In the genomic region with DNA sequence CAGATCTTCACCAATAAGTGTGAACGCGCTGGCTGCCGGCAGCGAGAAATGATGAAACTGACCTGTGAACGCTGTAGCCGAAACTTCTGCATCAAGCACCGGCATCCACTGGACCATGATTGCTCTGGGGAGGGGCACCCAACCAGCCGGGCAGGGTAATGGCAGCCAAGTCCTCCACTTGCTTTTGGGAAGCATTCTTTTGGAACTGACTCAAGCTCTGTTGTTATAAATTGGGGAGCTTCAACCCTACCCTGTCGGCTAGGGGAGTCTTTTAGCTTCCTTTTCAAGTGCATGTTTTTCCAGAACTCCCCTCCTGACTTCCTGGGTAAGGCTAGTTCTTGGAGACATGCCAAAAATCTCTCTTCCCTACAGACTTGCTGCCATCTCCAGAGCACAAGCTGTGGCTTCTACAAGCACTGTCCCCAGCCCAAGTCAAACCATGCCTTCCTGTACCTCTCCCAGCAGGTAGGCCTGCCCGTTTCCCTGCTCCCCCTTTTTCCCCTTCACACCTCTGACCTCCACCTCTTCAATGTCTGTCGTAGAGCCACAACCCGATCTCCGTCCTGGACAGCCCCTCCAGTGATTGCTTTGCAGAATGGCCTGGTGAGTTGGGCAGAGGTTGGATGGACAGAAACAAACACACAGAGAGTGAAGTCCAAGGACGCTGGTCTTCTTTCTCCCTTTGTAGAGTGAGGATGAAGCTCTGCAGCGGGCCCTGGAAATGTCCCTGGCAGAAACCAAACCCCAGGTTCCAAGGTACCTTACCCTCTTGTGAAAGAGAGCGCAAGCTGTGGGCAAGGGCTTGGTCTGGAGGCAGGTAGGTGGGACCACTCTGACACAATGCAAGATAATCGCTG, we compare ENCODE assay signal across 8 cellular contexts. TPM values are rescaled to one million over a fixed set of nuclear protein-coding genes. Genes with fewer than 3 reads are reported as not detected.
DNase-seq lines count a peak whose midpoint lies in the region; ATAC-seq and TF ChIP-seq lines count a peak whose summit lies in the region.

No MANE protein-coding gene starts in this region.

- H3K4me1 Mint-ChIP-seq in activated CD8-positive, alpha-beta memory T cell treated with anti-CD3 and anti-CD28 coated beads, Interleukin-2, amount 10 ng/mL, durations not matched to agents 7 days and 5 days, result peaks cover 56% of the 10 kb centered on the region
- H3K4me1 Mint-ChIP-seq in activated CD4-positive, alpha-beta memory T cell treated with anti-CD3 and anti-CD28 coated beads for 36 hours (ENCODE audit: low read depth), result peaks cover 35% of the 10 kb centered on the region

- no peak overlapping the region for H2AFZ ChIP-seq in hepatocyte

- no peak overlapping the region for H3K4me3 ChIP-seq in hepatocyte
- peak overlapping the region; percentile 91 for H3K4me3 ChIP-seq in thoracic aorta

- peak overlapping the region; percentile 82 for H3K4me2 ChIP-seq in hepatocyte

- H3K79me2 ChIP-seq in hepatocyte, result peaks cover 6% of the 10 kb centered on the region

- H3K9me3 Mint-ChIP-seq in activated CD8-positive, alpha-beta memory T cell treated with anti-CD3 and anti-CD28 coated beads, Interleukin-2, amount 10 ng/mL, durations not matched to agents 7 days and 5 days (ENCODE audit: low read depth), result peaks cover 5% of the 10 kb centered on the region
- H3K9me3 Mint-ChIP-seq in activated CD4-positive, alpha-beta memory T cell treated with anti-CD3 and anti-CD28 coated beads for 36 hours, result peaks cover 5% of the 10 kb centered on the region

- TF ChIP-seq CTCF in hepatocyte (IDR thresholded peaks at IDR 0.05; ENCODE audit: poor library complexity), result no peak
- TF ChIP-seq CTCF in thoracic aorta (IDR thresholded peaks at IDR 0.05), result no peak

- peak overlapping the region; percentile 98 for H3K27ac ChIP-seq in hepatocyte
- H3K27ac ChIP-seq in thoracic aorta, result peak overlapping the region; percentile 85 to 93

- H3K9me3 ChIP-seq in hepatocyte (ENCODE audit: low read depth), result no peaks in the 10 kb centered on the region
- H3K9me3 ChIP-seq in thoracic aorta, result no peaks in the 10 kb centered on the region

- peak overlapping the region; percentile 93 for H3K27ac Mint-ChIP-seq in activated CD8-positive, alpha-beta memory T cell treated with anti-CD3 and anti-CD28 coated beads, Interleukin-2, amount 10 ng/mL, durations not matched to agents 7 days and 5 days
- H3K27ac Mint-ChIP-seq in activated CD4-positive, alpha-beta memory T cell treated with anti-CD3 and anti-CD28 coated beads for 36 hours, result peak overlapping the region; percentile 80

- H3K4me1 ChIP-seq in hepatocyte (ENCODE audit: insufficient read depth) (peaks cover 20% of the 10 kb centered on the region), thoracic aorta (ENCODE audit: control insufficient read depth in 1 of 2, low read depth in 2 of 2) (peaks cover 15 to 25% of the 10 kb centered on the region in 2 donors)

- 88% methylated on average over 17 of the region's 17 CpGs for WGBS in hepatocyte (ENCODE audit: low lambda C conversion rate, missing lambda C conversion rate)

- H4K20me1 ChIP-seq in hepatocyte (ENCODE audit: insufficient read depth, poor library complexity, severe bottlenecking), result peaks cover 3% of the 10 kb centered on the region

- DNase-seq in activated CD8-positive, alpha-beta memory T cell treated with anti-CD3 and anti-CD28 coated beads, Interleukin-2, amount 10 ng/mL, durations not matched to agents 7 days and 5 days, result no peak
- DNase-seq in activated CD8-positive, alpha-beta memory T cell treated with anti-CD3 and anti-CD28 coated beads, Interleukin-2, amount 50 U/mL, for 48 hours, result no peak
- no peak for DNase-seq in activated CD4-positive, alpha-beta memory T cell treated with anti-CD3 and anti-CD28 coated beads for 36 hours
- DNase-seq in hepatocyte (ENCODE audit: low spot score), result peak; percentile 31
- DNase-seq in thoracic aorta (ENCODE audit: low spot score), result no peak
- DNase-seq in COLO668 (lab: John Stamatoyannopoulos, UW; ENCODE audit: unreplicated experiment), result no peak
- no peak for DNase-seq in activated effector memory CD4-positive, alpha-beta T cell treated with Interleukin-2 at 50 U/mL for 16 hours

- H3K9me2 ChIP-seq in hepatocyte (replicated peaks; ENCODE audit: insufficient read depth), result no peaks in the 10 kb centered on the region

- ATAC-seq in activated CD8-positive, alpha-beta memory T cell treated with anti-CD3 and anti-CD28 coated beads, Interleukin-2, amount 10 ng/mL, durations not matched to agents 7 days and 5 days, result no peak
- ATAC-seq in thoracic aorta (ENCODE audit: insufficient number of reproducible peaks, low FRiP score, low read depth), result no peak
- ATAC-seq in GM18867 (IDR thresholded peaks at IDR 0.05; ENCODE audit: unreplicated experiment), result no peak

- POLR2A ChIA-PET in activated CD4-positive, alpha-beta memory T cell treated with anti-CD3 and anti-CD28 coated beads for 36 hours (lab: Charles Lee), result interaction anchor here (1.8 to 2.6 kb wide), 4 partner anchors 8 to 31 kb away, joined by 4 to 26 read pairs (median 10); partner anchors contain the start of genes ABCB6, ANKZF1, ATG9A and CNPPD1

- peak overlapping the region; percentile 81 for H3K4me3 Mint-ChIP-seq in activated CD8-positive, alpha-beta memory T cell treated with anti-CD3 and anti-CD28 coated beads, Interleukin-2, amount 10 ng/mL, durations not matched to agents 7 days and 5 days
- peak overlapping the region; percentile 94 for H3K4me3 Mint-ChIP-seq in activated CD4-positive, alpha-beta memory T cell treated with anti-CD3 and anti-CD28 coated beads for 36 hours

- CTCF ChIA-PET in activated CD8-positive, alpha-beta memory T cell treated with anti-CD3 and anti-CD28 coated beads, Interleukin-2, amount 10 ng/mL, durations not matched to agents 7 days and 5 days (lab: Charles Lee), result interaction anchor here (1.0 to 6.9 kb wide), 8 partner anchors 27 to 87 kb away, joined by 3 to 65 read pairs (median 14); partner anchors contain the start of genes CNPPD1, DNAJB2 and SLC23A3
- CTCF ChIA-PET in activated CD4-positive, alpha-beta memory T cell treated with anti-CD3 and anti-CD28 coated beads for 36 hours (lab: Charles Lee), result interaction anchor here (1.1 to 3.5 kb wide), 5 partner anchors 29 to 228 kb away, joined by 4 to 22 read pairs (median 9); partner anchors contain the start of genes NHEJ1 and SLC23A3

- intact Hi-C loops in activated CD4-positive, alpha-beta memory T cell treated with anti-CD3 and anti-CD28 coated beads for 36 hours (cut with micrococcal nuclease), result loop anchor here (1.0 kb wide), 1 partner anchor 10 kb away; the partner anchor contains the start of gene ABCB6

- H3K27me3 ChIP-seq in hepatocyte, result no peaks in the 10 kb centered on the region
- no peaks in the 10 kb centered on the region for H3K27me3 ChIP-seq in thoracic aorta (replicated peaks; ENCODE audit: insufficient read depth)

- peaks cover 27% of the 10 kb centered on the region for H3K36me3 Mint-ChIP-seq in activated CD8-positive, alpha-beta memory T cell treated with anti-CD3 and anti-CD28 coated beads, Interleukin-2, amount 10 ng/mL, durations not matched to agents 7 days and 5 days
- peaks cover 8% of the 10 kb centered on the region for H3K36me3 Mint-ChIP-seq in activated CD4-positive, alpha-beta memory T cell treated with anti-CD3 and anti-CD28 coated beads for 36 hours

- no peaks in the 10 kb centered on the region for H3K27me3 Mint-ChIP-seq in activated CD8-positive, alpha-beta memory T cell treated with anti-CD3 and anti-CD28 coated beads, Interleukin-2, amount 10 ng/mL, durations not matched to agents 7 days and 5 days
- no peaks in the 10 kb centered on the region for H3K27me3 Mint-ChIP-seq in activated CD4-positive, alpha-beta memory T cell treated with anti-CD3 and anti-CD28 coated beads for 36 hours

- H3K36me3 ChIP-seq in hepatocyte (replicated peaks; ENCODE audit: insufficient read depth, low read depth) (no peaks in the 10 kb centered on the region), thoracic aorta (peaks cover 11% of the 10 kb centered on the region)

RNA-seq across cellular contexts. Expression of gene ZFAND2B, which starts 1.5 kb away (rescaled TPM):
- total RNA-seq in activated CD8-positive, alpha-beta memory T cell treated with anti-CD3 and anti-CD28 coated beads, Interleukin-2, amount 10 ng/mL, durations not matched to agents 7 days and 5 days, result 10 to 100 TPM; 60.2 to 60.6 TPM
- total RNA-seq in activated CD4-positive, alpha-beta memory T cell treated with anti-CD3 and anti-CD28 coated beads for 36 hours, result 10 to 100 TPM; 31.9 to 34.4 TPM
- 38.7 and 58.1 TPM in 2 replicates for total RNA-seq in hepatocyte
- polyA plus RNA-seq in hepatocyte, result 55.1 and 65.4 TPM in 2 replicates
- total RNA-seq in thoracic aorta, result 10 to 100 TPM; 21.7 to 83.8 TPM

RNA-seq across cellular contexts. Expression of gene ABCB6, which starts 10.6 kb away (rescaled TPM):
- 10 to 100 TPM; 12.6 to 15.2 TPM for total RNA-seq in activated CD8-positive, alpha-beta memory T cell treated with anti-CD3 and anti-CD28 coated beads, Interleukin-2, amount 10 ng/mL, durations not matched to agents 7 days and 5 days
- total RNA-seq in activated CD4-positive, alpha-beta memory T cell treated with anti-CD3 and anti-CD28 coated beads for 36 hours, result 10 to 100 TPM; 11.5 to 11.7 TPM
- total RNA-seq in hepatocyte (34.7 and 37.7 TPM in 2 replicates), thoracic aorta (10 to 100 TPM; 12.7 to 26.0 TPM)
- polyA plus RNA-seq in hepatocyte, result 53.4 and 59.5 TPM in 2 replicates

RNA-seq across cellular contexts. Expression of gene ATG9A, which starts 21.3 kb away (rescaled TPM):
- 10 to 100 TPM; 56.6 to 60.7 TPM for total RNA-seq in activated CD8-positive, alpha-beta memory T cell treated with anti-CD3 and anti-CD28 coated beads, Interleukin-2, amount 10 ng/mL, durations not matched to agents 7 days and 5 days
- total RNA-seq in activated CD4-positive, alpha-beta memory T cell treated with anti-CD3 and anti-CD28 coated beads for 36 hours, result 10 to 100 TPM; 34.7 to 39.5 TPM
- 34.6 and 35.7 TPM in 2 replicates for total RNA-seq in hepatocyte
- polyA plus RNA-seq in hepatocyte, result 46.6 and 57.8 TPM in 2 replicates
- 10 to 100 TPM; 39.4 to 60.4 TPM for total RNA-seq in thoracic aorta

RNA-seq across cellular contexts. Expression of gene ANKZF1, which starts 21.5 kb away (rescaled TPM):
- total RNA-seq in activated CD8-positive, alpha-beta memory T cell treated with anti-CD3 and anti-CD28 coated beads, Interleukin-2, amount 10 ng/mL, durations not matched to agents 7 days and 5 days, result 100 to 1,000 TPM in 1 of 2 experiments, 10 to 100 TPM in 1; 89.4 to 105 TPM
- 10 to 100 TPM; 97.0 to 97.5 TPM for total RNA-seq in activated CD4-positive, alpha-beta memory T cell treated with anti-CD3 and anti-CD28 coated beads for 36 hours
- total RNA-seq in hepatocyte (25.2 and 37.5 TPM in 2 replicates), thoracic aorta (10 to 100 TPM; 69.7 to 72.6 TPM)
- 41.6 and 47.1 TPM in 2 replicates for polyA plus RNA-seq in hepatocyte

RNA-seq across cellular contexts. Expression of gene RETREG2, which starts 30.0 kb away (rescaled TPM):
- total RNA-seq in activated CD8-positive, alpha-beta memory T cell treated with anti-CD3 and anti-CD28 coated beads, Interleukin-2, amount 10 ng/mL, durations not matched to agents 7 days and 5 days, result 100 to 1,000 TPM in 1 of 2 experiments, 10 to 100 TPM in 1; 95.8 to 110 TPM
- 10 to 100 TPM; 60.3 to 67.9 TPM for total RNA-seq in activated CD4-positive, alpha-beta memory T cell treated with anti-CD3 and anti-CD28 coated beads for 36 hours
- total RNA-seq in hepatocyte (89.1 and 93.3 TPM in 2 replicates), thoracic aorta (10 to 100 TPM; 43.8 to 58.6 TPM)
- polyA plus RNA-seq in hepatocyte, result 81.0 and 90.7 TPM in 2 replicates
